In the genomic region with DNA sequence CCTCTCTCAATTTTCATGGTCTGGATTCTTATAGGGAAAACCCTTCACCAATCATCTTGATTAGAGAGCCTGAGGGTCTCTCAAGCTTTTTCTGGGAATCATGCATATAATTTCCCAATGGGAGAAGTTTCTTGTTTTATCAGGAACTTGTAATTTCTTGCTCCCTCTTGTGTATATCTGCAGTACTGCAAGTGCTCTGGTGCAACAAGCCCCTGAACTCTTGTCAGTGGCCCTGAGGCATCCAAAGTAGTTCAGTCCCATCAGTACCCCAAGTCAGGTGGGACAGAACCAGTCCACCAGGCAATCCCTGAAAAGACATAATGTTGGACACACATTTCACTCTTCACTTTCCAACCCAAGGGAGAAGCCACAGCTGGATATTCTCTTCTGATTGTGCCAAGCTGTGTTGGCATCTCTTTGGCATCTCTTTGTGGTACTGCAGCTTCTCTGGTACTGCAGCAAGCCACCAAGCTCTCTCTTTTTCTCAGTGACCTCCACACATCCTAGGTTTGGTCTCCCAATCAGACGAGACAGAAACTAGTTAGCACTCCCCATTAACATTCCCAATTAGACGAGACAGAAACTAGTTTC, we compare ENCODE assay signal across 8 cellular contexts.
DNase-seq lines count a peak whose midpoint lies in the region; ATAC-seq and TF ChIP-seq lines count a peak whose summit lies in the region.

No MANE protein-coding gene starts in this region.

- peak; percentile 83 for TF ChIP-seq CTCF in left ventricle myocardium inferior (IDR thresholded peaks at IDR 0.05; ENCODE audit: borderline replicate concordance)
- TF ChIP-seq CTCF in cardiac fibroblast (IDR thresholded peaks at IDR 0.05; ENCODE audit: low read depth, low read length): peak; percentile 82

- DNase-seq in left ventricle myocardium inferior (no peak), Right ventricle myocardium inferior (ENCODE audit: missing footprints) (no peak), NCI-H69 (lab: John Stamatoyannopoulos, UW) (peak; percentile 28), cardiac fibroblast (ENCODE audit: low read depth in 2 of 2) (peak; percentile 82 to 83), mucosa of gallbladder (ENCODE audit: low spot score) (peak; percentile 12)
- DNase-seq in effector memory CD8-positive, alpha-beta T cell: no peak

- H3K27me3 Mint-ChIP-seq in effector memory CD8-positive, alpha-beta T cell: no peaks in the 10 kb centered on the region

- H3K27ac ChIP-seq in left ventricle myocardium inferior (replicated peaks): no peak overlapping the region

- no peaks in the 10 kb centered on the region for H3K4me1 ChIP-seq in left ventricle myocardium inferior

- no peaks in the 10 kb centered on the region for H3K36me3 ChIP-seq in left ventricle myocardium inferior

- no peaks in the 10 kb centered on the region for H3K27me3 ChIP-seq in left ventricle myocardium inferior (ENCODE audit: low read depth)

- H3K4me3 Mint-ChIP-seq in effector memory CD8-positive, alpha-beta T cell: no peak overlapping the region

- intact Hi-C loops in left ventricle myocardium inferior (cut with micrococcal nuclease) (loop anchor here (10.0 kb wide), 1 partner anchor 377 kb away; no protein-coding TSS in a partner anchor), Right ventricle myocardium inferior (cut with DNase I) (loop anchor here (2.0 to 5.0 kb wide), 2 partner anchors 373 to 440 kb away; no protein-coding TSS in a partner anchor)

- H3K36me3 Mint-ChIP-seq in effector memory CD8-positive, alpha-beta T cell (ENCODE audit: insufficient read depth): no peaks in the 10 kb centered on the region

- no peaks in the 10 kb centered on the region for H3K4me1 Mint-ChIP-seq in effector memory CD8-positive, alpha-beta T cell (ENCODE audit: low read depth in 2 of 2)

- no peak for ATAC-seq in Right ventricle myocardium inferior
- ATAC-seq in HG02970 (IDR thresholded peaks at IDR 0.05; ENCODE audit: low FRiP score, unreplicated experiment): peak; percentile 68
- ATAC-seq in effector memory CD8-positive, alpha-beta T cell (replicated peaks): no peak
- no peak for ATAC-seq in GM21737 (IDR thresholded peaks at IDR 0.05; ENCODE audit: unreplicated experiment)

- no peak overlapping the region for H3K27ac Mint-ChIP-seq in effector memory CD8-positive, alpha-beta T cell

- H3K9me3 Mint-ChIP-seq in effector memory CD8-positive, alpha-beta T cell: peaks cover 0 to 5% of the 10 kb centered on the region in 2 donors

- H3K4me3 ChIP-seq in left ventricle myocardium inferior (no peak overlapping the region), cardiac fibroblast (replicated peaks in 1 of 2; ENCODE audit: low read depth in 2 of 2, low read length in 2 of 2) (no peak overlapping the region)

- H3K9me3 ChIP-seq in left ventricle myocardium inferior (replicated peaks): peaks cover 11% of the 10 kb centered on the region

Comparison
In these comparisons a context has a peak if more than half of its experiments do, and no peak if none do; other contexts are left out.
1. DNase-seq: peak in NCI-H69 (single experiment), cardiac fibroblast (2 of 2) and mucosa of gallbladder (single experiment); none in left ventricle myocardium inferior (single experiment), Right ventricle myocardium inferior (single experiment) and effector memory CD8-positive, alpha-beta T cell (0 of 3).